ENCODE assay signal across 20 cellular contexts in genomic region chrY:15535131-15535530, GRCh38.
"Had no signal": no experiment of that assay in that cellular context is flagged by ENCODE, and none has a peak within 500 bp of the region (broad histone marks: within the 10 kb centered on the region; RNA-seq: fewer than 3 reads in every experiment).

No MANE protein-coding gene starts in this region.

- H3K36me3 ChIP-seq: esophagus squamous epithelium, left ventricle myocardium inferior, neutrophil, upper lobe of right lung had no signal

- DNase-seq: activated B cell treated with CpG ODN at 0.5 μM for 24 hours; activated CD4-positive, alpha-beta T cell treated with anti-CD3 and anti-CD28 coated beads, Interleukin-2, amount 50 U/mL, for 1 hour; activated CD8-positive, alpha-beta T cell treated with anti-CD3 and anti-CD28 coated beads for 36 hours; activated naive CD4-positive, alpha-beta T cell; activated T-cell treated with anti-CD3 and anti-CD28 coated beads, Interleukin-2, amount 50 U/mL, for 48 hours; dermis blood vessel endothelial cell; effector CD4-positive, alpha-beta T cell; esophagus squamous epithelium; glutamatergic neuron; left ventricle myocardium inferior; nephron progenitor cell; stimulated activated CD4-positive, alpha-beta T cell treated with anti-CD3 and anti-CD28 coated beads, Interleukin-12 subunit alpha, Interleukin-12 subunit beta, amount 100 ng/mL, for 4 hours; stimulated activated CD4-positive, alpha-beta T cell treated with anti-CD3 and anti-CD28 coated beads, Interleukin-4, amount 100 ng/mL, for 1 hour; substantia nigra; upper lobe of right lung had no signal

- H3K27ac ChIP-seq: esophagus squamous epithelium, left ventricle myocardium inferior, neutrophil, skin epidermis, upper lobe of right lung had no signal

- ATAC-seq: sciatic nerve; stimulated activated memory B cell treated with anti-CD40 and anti-IgM and Interleukin-4, amounts not matched to agents 10 μg/mL and 1 μg/mL and 100 μg/mL, for 72 hours; upper lobe of right lung had no signal

- H3K27me3 ChIP-seq: esophagus squamous epithelium, neutrophil, upper lobe of right lung had no signal

- H3K4me3 ChIP-seq: esophagus squamous epithelium, left ventricle myocardium inferior, lung, skin epidermis, upper lobe of right lung had no signal

- H3K4me1 ChIP-seq: esophagus squamous epithelium, left ventricle myocardium inferior, upper lobe of right lung had no signal

- H3K9me3 ChIP-seq: esophagus squamous epithelium, left ventricle myocardium inferior, neutrophil, upper lobe of right lung had no signal
